Comparison of ENCODE assay signal across 8 cellular contexts in genomic region chr19:3985643-3986259, GRCh38. TPM values are rescaled to one million over a fixed set of nuclear protein-coding genes. Genes with fewer than 3 reads are reported as not detected.
A peak's percentile ranks its signal among the peaks of the same experiment; 100 is the strongest.
DNase-seq lines count a peak whose midpoint lies in the region; ATAC-seq and TF ChIP-seq lines count a peak whose summit lies in the region.

No MANE protein-coding gene starts in this region.

- H3K79me2 ChIP-seq in Karpas-422 (ENCODE audit: low read length): peaks cover 42% of the 10 kb centered on the region

- H3K36me3 ChIP-seq in CD4-positive, CD25-positive, alpha-beta regulatory T cell (ENCODE audit: control insufficient read depth, insufficient read depth, low read length): peaks cover 35% of the 10 kb centered on the region
- H3K36me3 ChIP-seq in Karpas-422 (ENCODE audit: insufficient read depth, low read length): peaks cover 43% of the 10 kb centered on the region

- no peaks in the 10 kb centered on the region for H3K27me3 ChIP-seq in CD4-positive, CD25-positive, alpha-beta regulatory T cell (ENCODE audit: control insufficient read depth, insufficient read depth, low read length)
- H3K27me3 ChIP-seq in Karpas-422 (ENCODE audit: low read length) (no peaks in the 10 kb centered on the region), dorsolateral prefrontal cortex (no peaks in the 10 kb centered on the region)

- peak overlapping the region; percentile 85 for H3K4me2 ChIP-seq in Karpas-422 (ENCODE audit: low read depth, low read length, poor library complexity, severe bottlenecking)

- H3K27ac Mint-ChIP-seq in CD4-positive, CD25-positive, alpha-beta regulatory T cell: peak overlapping the region; percentile 95 to 98 (median 97)
- H3K27ac Mint-ChIP-seq in nephron progenitor cell: peak overlapping the region; percentile 100

- H3K4me1 Mint-ChIP-seq in CD4-positive, CD25-positive, alpha-beta regulatory T cell: peaks cover 20 to 61% (median 36%) of the 10 kb centered on the region in 4 donors
- peaks cover 48% of the 10 kb centered on the region for H3K4me1 Mint-ChIP-seq in nephron progenitor cell

- no peak for ATAC-seq in CD4-positive, CD25-positive, alpha-beta regulatory T cell (ENCODE audit: low read depth in 2 of 2)
- no peak for ATAC-seq in HG03432 (IDR thresholded peaks at IDR 0.05; ENCODE audit: unreplicated experiment)

- H4K20me1 ChIP-seq in Karpas-422 (ENCODE audit: insufficient read depth, low read depth, low read length): peaks cover 44% of the 10 kb centered on the region

- H3K4me3 Mint-ChIP-seq in CD4-positive, CD25-positive, alpha-beta regulatory T cell: peak overlapping the region; percentile 97 to 98 (median 98)
- H3K4me3 Mint-ChIP-seq in nephron progenitor cell: peak overlapping the region; percentile 99

- H3K9me2 ChIP-seq in Karpas-422 (replicated peaks; ENCODE audit: insufficient read depth, low read length): no peaks in the 10 kb centered on the region

- TF ChIP-seq CTCF in dorsolateral prefrontal cortex (IDR thresholded peaks at IDR 0.05 in 54 of 56, conservative IDR thresholded peaks at IDR 0.05 in 2 of 56; ENCODE audit: low read depth in 1 of 56, partially characterized antibody in 56 of 56) (peak in 1 of 56 donors; percentile 1), nephron progenitor cell (IDR thresholded peaks at IDR 0.05) (no peak)

- peak overlapping the region; percentile 91 for H3K4me3 ChIP-seq in CD4-positive, CD25-positive, alpha-beta regulatory T cell (ENCODE audit: low read depth, low read length)
- H3K4me3 ChIP-seq in Karpas-422 (ENCODE audit: low read length) (peak overlapping the region; percentile 96), dorsolateral prefrontal cortex (peak overlapping the region; percentile 65 to 100 (median 92))

- H3K27ac ChIP-seq in CD4-positive, CD25-positive, alpha-beta regulatory T cell (ENCODE audit: insufficient read depth, low read length, poor library complexity, severe bottlenecking): peak overlapping the region; percentile 71
- H3K27ac ChIP-seq in Karpas-422 (ENCODE audit: low read length) (peak overlapping the region; percentile 13; the same call in 1 of the 2 replicates), dorsolateral prefrontal cortex (peak overlapping the region in 57 of 59 donors; percentile 9 to 99 (median 96))

- peaks cover 0 to 2% (median 0%) of the 10 kb centered on the region in 7 donors for H3K9me3 Mint-ChIP-seq in CD4-positive, CD25-positive, alpha-beta regulatory T cell
- peaks cover 2% of the 10 kb centered on the region for H3K9me3 Mint-ChIP-seq in nephron progenitor cell

- H3K36me3 Mint-ChIP-seq in CD4-positive, CD25-positive, alpha-beta regulatory T cell: peaks cover 22% of the 10 kb centered on the region
- H3K36me3 Mint-ChIP-seq in nephron progenitor cell (ENCODE audit: low read depth): peaks cover 33% of the 10 kb centered on the region

- H3K9ac ChIP-seq in Karpas-422 (ENCODE audit: low read length): peak overlapping the region; percentile 66

- intact Hi-C loops in dorsolateral prefrontal cortex (cut with DNase I): loop anchor here (1.0 to 5.0 kb wide), 7 partner anchors 15 to 223 kb away; partner anchors contain the start of genes DAPK3 (in 2 of the 2), PIAS4 (in 2 of the 2), ANKRD24 (in 1 of the 2) and APBA3 (in 1 of the 2)

- no peaks in the 10 kb centered on the region for H3K9me3 ChIP-seq in CD4-positive, CD25-positive, alpha-beta regulatory T cell (ENCODE audit: control insufficient read depth in 2 of 2, low read length in 2 of 2)
- H3K9me3 ChIP-seq in Karpas-422 (ENCODE audit: low read length): no peaks in the 10 kb centered on the region

- H3K27me3 Mint-ChIP-seq in CD4-positive, CD25-positive, alpha-beta regulatory T cell: peaks cover 13% of the 10 kb centered on the region
- peaks cover 27% of the 10 kb centered on the region for H3K27me3 Mint-ChIP-seq in nephron progenitor cell (ENCODE audit: low read depth, poor library complexity)

- H2AFZ ChIP-seq in Karpas-422 (ENCODE audit: low read length): peak overlapping the region; percentile 69

- H3K4me1 ChIP-seq in CD4-positive, CD25-positive, alpha-beta regulatory T cell (ENCODE audit: control insufficient read depth, insufficient read depth, low read length, poor library complexity, severe bottlenecking): peaks cover 58% of the 10 kb centered on the region
- peaks cover 45% of the 10 kb centered on the region for H3K4me1 ChIP-seq in Karpas-422 (ENCODE audit: low read length)

- no peak for DNase-seq in CD4-positive, CD25-positive, alpha-beta regulatory T cell
- DNase-seq in Karpas-422: no peak
- DNase-seq in dorsolateral prefrontal cortex: no peak
- peak; percentile 5 for DNase-seq in nephron progenitor cell
- no peak for DNase-seq in T-helper 9 cell
- DNase-seq in stimulated activated CD4-positive, alpha-beta T cell treated with anti-CD3 and anti-CD28 coated beads, Interleukin-4, amount 100 ng/mL, for 24 hours: no peak
- DNase-seq in NCI-H524 (lab: John Stamatoyannopoulos, UW): no peak

RNA-seq across cellular contexts. Expression of gene EEF2, which starts 0.5 kb away (rescaled TPM):
- 2,369 TPM for total RNA-seq in CD4-positive, CD25-positive, alpha-beta regulatory T cell
- 100 to 1,000 TPM; 564 to 602 (median 587) TPM for polyA plus RNA-seq in CD4-positive, CD25-positive, alpha-beta regulatory T cell
- total RNA-seq in Karpas-422 (2014; rRNA removed; shearing (Covaris generic); ENCODE audit: low replicate concordance): 1,644 and 3,073 TPM in 2 replicates
- total RNA-seq in dorsolateral prefrontal cortex: 1,000 to 10,000 TPM in 114 of 120 experiments, 100 to 1,000 TPM in 6; 863 to 1,554 (median 1,176) TPM

RNA-seq across cellular contexts. Expression of gene DAPK3, which starts 14.9 kb away (rescaled TPM):
- 42.3 TPM for total RNA-seq in CD4-positive, CD25-positive, alpha-beta regulatory T cell
- 10 to 100 TPM; 20.7 to 31.3 (median 24.6) TPM for polyA plus RNA-seq in CD4-positive, CD25-positive, alpha-beta regulatory T cell
- 17.2 and 52.5 TPM in 2 replicates for total RNA-seq in Karpas-422 (2014; rRNA removed; shearing (Covaris generic); ENCODE audit: low replicate concordance)
- total RNA-seq in dorsolateral prefrontal cortex: 10 to 100 TPM; 47.9 to 98.2 (median 67.8) TPM

RNA-seq across cellular contexts. Expression of gene PIAS4, which starts 21.8 kb away (rescaled TPM):
- 25.4 TPM for total RNA-seq in CD4-positive, CD25-positive, alpha-beta regulatory T cell
- polyA plus RNA-seq in CD4-positive, CD25-positive, alpha-beta regulatory T cell: 10 to 100 TPM in 1 of 4 donors, 1 to 10 TPM in 3; 4.1 to 10.4 (median 4.4) TPM
- 17.3 and 55.1 TPM in 2 replicates for total RNA-seq in Karpas-422 (2014; rRNA removed; shearing (Covaris generic); ENCODE audit: low replicate concordance)
- total RNA-seq in dorsolateral prefrontal cortex: 10 to 100 TPM; 24.8 to 57.8 (median 38.6) TPM

RNA-seq across cellular contexts. Expression of gene NMRK2, which starts 52.9 kb away (rescaled TPM):
- not detected for total RNA-seq in CD4-positive, CD25-positive, alpha-beta regulatory T cell
- not detected for polyA plus RNA-seq in CD4-positive, CD25-positive, alpha-beta regulatory T cell
- total RNA-seq in Karpas-422 (2014; rRNA removed; shearing (Covaris generic); ENCODE audit: low replicate concordance): not detected in 2 replicates
- total RNA-seq in dorsolateral prefrontal cortex: 1 to 10 TPM in 2 of 120 experiments, under 1 TPM in 9, not detected in 109; 0.36 to 1.5 (median 0.75) TPM

Comparison
In these comparisons a context has a peak if more than half of its experiments do, and no peak if none do; other contexts are left out.
1. H3K27ac ChIP-seq: peak in every context shown above with its lines; median percentile 96 in dorsolateral prefrontal cortex; 71 in CD4-positive, CD25-positive, alpha-beta regulatory T cell; 13 in Karpas-422.